ENCODE assay signal across 1 cellular context in the genomic region with DNA sequence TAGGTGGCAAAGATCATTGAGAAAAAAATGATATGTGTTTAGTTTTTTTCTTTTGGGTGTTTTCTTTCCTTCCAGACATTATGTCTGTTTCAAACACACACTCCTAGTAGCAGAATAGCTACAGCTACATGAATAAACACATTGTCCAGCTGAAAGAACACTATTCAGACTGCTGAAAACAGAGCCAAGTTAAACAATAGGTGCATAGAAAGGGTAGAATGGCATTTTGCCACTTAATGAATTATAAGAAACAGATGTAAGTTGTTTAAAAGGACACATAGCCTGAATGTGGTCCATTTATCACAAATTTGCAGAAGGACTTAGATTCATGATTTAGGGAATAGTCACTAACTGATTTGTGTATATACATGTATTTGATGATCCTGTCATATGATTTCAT.
TF ChIP-seq lines count a peak whose summit lies in the region.

No MANE protein-coding gene starts in this region.

TF ChIP-seq in GM23338, 12 proteins besides CTCF, POLR2A, EP300 and RAD21 (continued from another document):
- TF ChIP-seq, protein P1, sequence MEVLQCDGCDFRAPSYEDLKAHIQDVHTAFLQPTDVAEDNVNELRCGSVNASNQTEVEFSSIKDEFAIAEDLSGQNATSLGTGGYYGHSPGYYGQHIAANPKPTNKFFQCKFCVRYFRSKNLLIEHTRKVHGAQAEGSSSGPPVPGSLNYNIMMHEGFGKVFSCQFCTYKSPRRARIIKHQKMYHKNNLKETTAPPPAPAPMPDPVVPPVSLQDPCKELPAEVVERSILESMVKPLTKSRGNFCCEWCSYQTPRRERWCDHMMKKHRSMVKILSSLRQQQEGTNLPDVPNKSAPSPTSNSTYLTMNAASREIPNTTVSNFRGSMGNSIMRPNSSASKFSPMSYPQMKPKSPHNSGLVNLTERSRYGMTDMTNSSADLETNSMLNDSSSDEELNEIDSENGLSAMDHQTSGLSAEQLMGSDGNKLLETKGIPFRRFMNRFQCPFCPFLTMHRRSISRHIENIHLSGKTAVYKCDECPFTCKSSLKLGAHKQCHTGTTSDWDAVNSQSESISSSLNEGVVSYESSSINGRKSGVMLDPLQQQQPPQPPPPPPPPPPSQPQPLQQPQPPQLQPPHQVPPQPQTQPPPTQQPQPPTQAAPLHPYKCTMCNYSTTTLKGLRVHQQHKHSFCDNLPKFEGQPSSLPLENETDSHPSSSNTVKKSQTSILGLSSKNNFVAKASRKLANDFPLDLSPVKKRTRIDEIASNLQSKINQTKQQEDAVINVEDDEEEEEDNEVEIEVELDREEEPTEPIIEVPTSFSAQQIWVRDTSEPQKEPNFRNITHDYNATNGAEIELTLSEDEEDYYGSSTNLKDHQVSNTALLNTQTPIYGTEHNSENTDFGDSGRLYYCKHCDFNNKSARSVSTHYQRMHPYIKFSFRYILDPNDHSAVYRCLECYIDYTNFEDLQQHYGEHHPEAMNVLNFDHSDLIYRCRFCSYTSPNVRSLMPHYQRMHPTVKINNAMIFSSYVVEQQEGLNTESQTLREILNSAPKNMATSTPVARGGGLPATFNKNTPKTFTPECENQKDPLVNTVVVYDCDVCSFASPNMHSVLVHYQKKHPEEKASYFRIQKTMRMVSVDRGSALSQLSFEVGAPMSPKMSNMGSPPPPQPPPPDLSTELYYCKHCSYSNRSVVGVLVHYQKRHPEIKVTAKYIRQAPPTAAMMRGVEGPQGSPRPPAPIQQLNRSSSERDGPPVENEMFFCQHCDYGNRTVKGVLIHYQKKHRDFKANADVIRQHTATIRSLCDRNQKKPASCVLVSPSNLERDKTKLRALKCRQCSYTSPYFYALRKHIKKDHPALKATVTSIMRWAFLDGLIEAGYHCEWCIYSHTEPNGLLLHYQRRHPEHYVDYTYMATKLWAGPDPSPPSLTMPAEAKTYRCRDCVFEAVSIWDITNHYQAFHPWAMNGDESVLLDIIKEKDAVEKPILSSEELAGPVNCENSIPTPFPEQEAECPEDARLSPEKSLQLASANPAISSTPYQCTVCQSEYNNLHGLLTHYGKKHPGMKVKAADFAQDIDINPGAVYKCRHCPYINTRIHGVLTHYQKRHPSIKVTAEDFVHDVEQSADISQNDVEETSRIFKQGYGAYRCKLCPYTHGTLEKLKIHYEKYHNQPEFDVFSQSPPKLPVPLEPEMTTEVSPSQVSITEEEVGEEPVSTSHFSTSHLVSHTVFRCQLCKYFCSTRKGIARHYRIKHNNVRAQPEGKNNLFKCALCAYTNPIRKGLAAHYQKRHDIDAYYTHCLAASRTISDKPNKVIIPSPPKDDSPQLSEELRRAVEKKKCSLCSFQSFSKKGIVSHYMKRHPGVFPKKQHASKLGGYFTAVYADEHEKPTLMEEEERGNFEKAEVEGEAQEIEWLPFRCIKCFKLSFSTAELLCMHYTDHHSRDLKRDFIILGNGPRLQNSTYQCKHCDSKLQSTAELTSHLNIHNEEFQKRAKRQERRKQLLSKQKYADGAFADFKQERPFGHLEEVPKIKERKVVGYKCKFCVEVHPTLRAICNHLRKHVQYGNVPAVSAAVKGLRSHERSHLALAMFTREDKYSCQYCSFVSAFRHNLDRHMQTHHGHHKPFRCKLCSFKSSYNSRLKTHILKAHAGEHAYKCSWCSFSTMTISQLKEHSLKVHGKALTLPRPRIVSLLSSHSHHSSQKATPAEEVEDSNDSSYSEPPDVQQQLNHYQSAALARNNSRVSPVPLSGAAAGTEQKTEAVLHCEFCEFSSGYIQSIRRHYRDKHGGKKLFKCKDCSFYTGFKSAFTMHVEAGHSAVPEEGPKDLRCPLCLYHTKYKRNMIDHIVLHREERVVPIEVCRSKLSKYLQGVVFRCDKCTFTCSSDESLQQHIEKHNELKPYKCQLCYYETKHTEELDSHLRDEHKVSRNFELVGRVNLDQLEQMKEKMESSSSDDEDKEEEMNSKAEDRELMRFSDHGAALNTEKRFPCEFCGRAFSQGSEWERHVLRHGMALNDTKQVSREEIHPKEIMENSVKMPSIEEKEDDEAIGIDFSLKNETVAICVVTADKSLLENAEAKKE (CRISPR knock-in tag; IDR thresholded peaks at IDR 0.05) = no peak
- no peak for TF ChIP-seq ZNF114 (CRISPR knock-in tag; IDR thresholded peaks at IDR 0.05)
- no peak for TF ChIP-seq JUNB (IDR thresholded peaks at IDR 0.05; ENCODE audit: unreplicated experiment)
